Comparison of ENCODE assay signal across 18 cellular contexts in genomic region chr6:6823568-6824224, GRCh38.
DNase-seq lines count a peak whose midpoint lies in the region; ATAC-seq and TF ChIP-seq lines count a peak whose summit lies in the region.
"Had no signal": no experiment of that assay in that cellular context is flagged by ENCODE, and none has a peak within 500 bp of the region (broad histone marks: within the 10 kb centered on the region; RNA-seq: fewer than 3 reads in every experiment).

No MANE protein-coding gene starts in this region.

- H3K4me3 ChIP-seq in breast epithelium (no peak overlapping the region), PC-3 (ENCODE audit: low read length) (no peak overlapping the region), liver (ENCODE audit: low read depth in 1 of 3, low read length in 3 of 3) (no peak overlapping the region)
- H3K4me3 ChIP-seq: cardiac muscle cell, GM23248, sigmoid colon had no signal

- H3K9me2 ChIP-seq in PC-3 (replicated peaks; ENCODE audit: low read length) = no peaks in the 10 kb centered on the region

- H3K27me3 ChIP-seq in breast epithelium (no peaks in the 10 kb centered on the region), PC-3 (ENCODE audit: low read length) (no peaks in the 10 kb centered on the region), liver (ENCODE audit: control insufficient read depth in 4 of 4, insufficient read depth in 4 of 4, low read length in 3 of 4) (no peaks in the 10 kb centered on the region)
- H3K27me3 ChIP-seq: cardiac muscle cell, sigmoid colon had no signal

- no peaks in the 10 kb centered on the region for H3K9me3 Mint-ChIP-seq in MCF 10A (ENCODE audit: unreplicated experiment)
- H3K9me3 Mint-ChIP-seq: activated CD8-positive, alpha-beta T cell treated with anti-CD3 and anti-CD28 coated beads for 36 hours had no signal

- H3K36me3 Mint-ChIP-seq in MCF 10A (ENCODE audit: insufficient read depth, unreplicated experiment) = peaks cover 6% of the 10 kb centered on the region

- TF ChIP-seq RAD21 in liver (IDR thresholded peaks at IDR 0.05) = peak; percentile 55 to 57

- H3K4me1 Mint-ChIP-seq in MCF 10A (ENCODE audit: insufficient read depth, unreplicated experiment) = peaks cover 52% of the 10 kb centered on the region

- H3K27ac Mint-ChIP-seq in MCF 10A (ENCODE audit: low read depth, unreplicated experiment) = peak overlapping the region; percentile 31
- H3K27ac Mint-ChIP-seq: activated CD8-positive, alpha-beta T cell treated with anti-CD3 and anti-CD28 coated beads for 36 hours had no signal

- no peak overlapping the region for H3K4me2 ChIP-seq in PC-3 (ENCODE audit: low read length)

- TF ChIP-seq CTCF in MCF 10A (IDR thresholded peaks at IDR 0.05; ENCODE audit: unreplicated experiment) = no peak
- no peak for TF ChIP-seq CTCF in breast epithelium (IDR thresholded peaks at IDR 0.05)
- TF ChIP-seq CTCF in PC-3 (conservative IDR thresholded peaks at IDR 0.05; ENCODE audit: low read depth, low read length) = no peak
- no peak for TF ChIP-seq CTCF in liver (IDR thresholded peaks at IDR 0.05; ENCODE audit: low read depth, low read length, missing input control)

- H3K9ac ChIP-seq in PC-3 (ENCODE audit: low read length) (no peak overlapping the region), liver (ENCODE audit: low read depth in 1 of 2, low read length in 2 of 2) (no peak overlapping the region)
- H3K9ac ChIP-seq: GM23248 had no signal

- H3K4me3 Mint-ChIP-seq in MCF 10A (ENCODE audit: unreplicated experiment) = no peak overlapping the region
- H3K4me3 Mint-ChIP-seq: activated CD8-positive, alpha-beta T cell treated with anti-CD3 and anti-CD28 coated beads for 36 hours had no signal

- H3K4me1 ChIP-seq in breast epithelium (no peaks in the 10 kb centered on the region), PC-3 (ENCODE audit: insufficient read depth, low read length) (peaks cover 53% of the 10 kb centered on the region), liver (ENCODE audit: control insufficient read depth in 4 of 4, insufficient read depth in 4 of 4, low read length in 3 of 4) (peaks cover 6 to 24% (median 14%) of the 10 kb centered on the region in 4 donors)

- H3K9me3 ChIP-seq in breast epithelium (no peaks in the 10 kb centered on the region), PC-3 (ENCODE audit: low read length) (no peaks in the 10 kb centered on the region), liver (ENCODE audit: control insufficient read depth in 4 of 4, low read length in 3 of 4) (no peaks in the 10 kb centered on the region)
- H3K9me3 ChIP-seq: sigmoid colon had no signal

- no peak for DNase-seq in MCF 10A (ENCODE audit: unreplicated experiment)
- DNase-seq in breast epithelium (ENCODE audit: low spot score in 2 of 2) = no peak
- no peak for DNase-seq in PC-3
- DNase-seq in GM03348 (ENCODE audit: low spot score) = no peak
- no peak for DNase-seq in activated CD4-positive, alpha-beta T cell treated with anti-CD3 and anti-CD28 coated beads for 4 hours
- no peak for DNase-seq in AG08396 (ENCODE audit: low spot score)
- DNase-seq: activated CD8-positive, alpha-beta T cell treated with anti-CD3 and anti-CD28 coated beads for 36 hours; GM23248; midbrain; NCI-H2081; NCI-H524; sigmoid colon; trophoblast cell had no signal

- H3K27ac ChIP-seq in breast epithelium (peak overlapping the region in 1 of 2 donors; percentile 26), PC-3 (ENCODE audit: low read length) (peak overlapping the region; percentile 6; the same call in 1 of the 2 replicates), liver (ENCODE audit: low read depth in 1 of 2, low read length in 2 of 2) (peak overlapping the region; percentile 77)
- H3K27ac ChIP-seq: cardiac muscle cell, GM23248, sigmoid colon had no signal

- intact Hi-C loops in MCF 10A (cut with micrococcal nuclease) (no loop called here), breast epithelium (cut with DNase I; ENCODE audit: low total_unique reads) (no loop called here), PC-3 (cut with micrococcal nuclease) (no loop called here)

- H3F3A ChIP-seq in PC-3 (ENCODE audit: low read length, unreplicated experiment) = peaks cover 3% of the 10 kb centered on the region

- WGBS in liver = 37% methylated on average over 5 of the region's 5 CpGs

- no peaks in the 10 kb centered on the region for H3K79me2 ChIP-seq in PC-3 (ENCODE audit: low read length)

- BruUV-seq in MCF 10A (replicated peaks; lab: Mats Ljungman, UMichigan) = no TSS peak
- BruUV-seq in PC-3 (replicated peaks; lab: Mats Ljungman, UMichigan) = no TSS peak

- no peak overlapping the region for H2AFZ ChIP-seq in PC-3 (ENCODE audit: low read length)
- H2AFZ ChIP-seq: GM23248 had no signal

- H3K36me3 ChIP-seq in breast epithelium (no peaks in the 10 kb centered on the region), PC-3 (ENCODE audit: low read depth, low read length) (no peaks in the 10 kb centered on the region), liver (ENCODE audit: control insufficient read depth in 4 of 4, insufficient read depth in 3 of 4, low read depth in 1 of 4, low read length in 3 of 4) (no peaks in the 10 kb centered on the region)
- H3K36me3 ChIP-seq: cardiac muscle cell, sigmoid colon had no signal

- CTCF ChIA-PET in MCF 10A (lab: Yijun Ruan, JAX) (no interaction called here), PC-3 (lab: Charles Lee) (no interaction called here)

- H3K27me3 Mint-ChIP-seq in MCF 10A (ENCODE audit: insufficient read depth, unreplicated experiment) = no peaks in the 10 kb centered on the region

- POLR2A ChIA-PET in MCF 10A (lab: Yijun Ruan, JAX) = interaction anchor here (1.3 to 4.1 kb wide), 4 partner anchors 12 to 72 kb away, joined by 4 to 30 read pairs (median 22); no protein-coding TSS in a partner anchor
- POLR2A ChIA-PET in PC-3 (lab: Charles Lee; ENCODE audit: unreplicated experiment) = no interaction called here

- TF ChIP-seq POLR2A in breast epithelium (IDR thresholded peaks at IDR 0.05) = no peak

- no peaks in the 10 kb centered on the region for H4K20me1 ChIP-seq in PC-3 (ENCODE audit: low read length)

- ATAC-seq in PC-3 = no peak
- no peak for ATAC-seq in activated CD4-positive, CD25-positive, alpha-beta regulatory T cell treated with anti-CD3 and anti-CD28 coated beads, Interleukin-2, amount 50 U/mL, for 24 hours
- ATAC-seq: activated CD8-positive, alpha-beta T cell treated with anti-CD3 and anti-CD28 coated beads for 36 hours; Panc1; SK-N-SH treated with all-trans-retinoic acid at 6 μM for 48 hours had no signal

TF ChIP-seq in liver, 16 proteins besides CTCF, POLR2A, EP300 and RAD21 (continues in another document):
- TF ChIP-seq GABPA (IDR thresholded peaks at IDR 0.05 in 1 of 2, conservative IDR thresholded peaks at IDR 0.05 in 1 of 2) (peak in 1 of 2 donors; percentile 44), FOXA1 (IDR thresholded peaks at IDR 0.05) (peak; percentile 52), HNF4A (conservative IDR thresholded peaks at IDR 0.05) (peak; percentile 99 to 100), MAX (IDR thresholded peaks at IDR 0.05) (peak; percentile 75), ATF3 (IDR thresholded peaks at IDR 0.05) (no peak), JUND (IDR thresholded peaks at IDR 0.05) (peak in 1 of 2 donors; percentile 82), YY1 (IDR thresholded peaks at IDR 0.05) (peak; percentile 73), SP1 (IDR thresholded peaks at IDR 0.05) (peak; percentile 94), FOXA2 (IDR thresholded peaks at IDR 0.05) (peak; percentile 18), NR2F2 (IDR thresholded peaks at IDR 0.05) (peak; percentile 93), TAF1 (conservative IDR thresholded peaks at IDR 0.05) (no peak), ZBTB33 (IDR thresholded peaks at IDR 0.05) (no peak), RXRA (IDR thresholded peaks at IDR 0.05) (peak; percentile 97), HNF4G (IDR thresholded peaks at IDR 0.05) (peak; percentile 96), EGR1 (IDR thresholded peaks at IDR 0.05; ENCODE audit: low read depth in 2 of 2) (no peak)
